12 cellular contexts compared by ENCODE assay signal in the genomic region with DNA sequence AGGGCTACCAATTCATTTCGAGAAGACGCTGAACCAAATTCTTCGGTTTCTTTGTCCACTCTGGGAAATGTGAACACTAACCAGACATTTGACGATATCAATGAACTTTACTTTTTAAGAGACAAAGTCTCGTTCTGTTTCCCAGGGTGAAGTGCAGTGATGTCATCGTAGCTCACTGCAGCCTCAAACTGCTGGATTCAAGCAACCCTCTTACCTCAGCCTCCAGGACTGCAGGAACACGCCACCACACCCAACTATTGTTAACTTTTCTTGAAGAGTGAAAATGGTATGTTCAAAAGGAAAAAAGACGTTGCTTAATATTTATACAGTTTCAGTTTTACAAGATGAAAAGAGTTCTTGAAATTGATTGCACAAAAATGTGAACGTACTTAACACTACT. TPM values are rescaled to one million over a fixed set of nuclear protein-coding genes. Genes with fewer than 3 reads are reported as not detected.
A peak's percentile ranks its signal among the peaks of the same experiment; 100 is the strongest.
DNase-seq lines count a peak whose midpoint lies in the region; ATAC-seq, FAIRE-seq and TF ChIP-seq lines count a peak whose summit lies in the region.
"Had no signal": no experiment of that assay in that cellular context is flagged by ENCODE, and none has a peak within 500 bp of the region (broad histone marks: within the 10 kb centered on the region; RNA-seq: fewer than 3 reads in every experiment).

No MANE protein-coding gene starts in this region.

- H3K9me3 Mint-ChIP-seq in CD4-positive, CD25-positive, alpha-beta regulatory T cell: no peaks in the 10 kb centered on the region

- TF ChIP-seq CTCF in kidney (IDR thresholded peaks at IDR 0.05; ENCODE audit: borderline replicate concordance, extremely low read depth, insufficient read depth): no peak
- TF ChIP-seq CTCF in coronary artery (IDR thresholded peaks at IDR 0.05): no peak

- ATAC-seq in CD4-positive, CD25-positive, alpha-beta regulatory T cell (ENCODE audit: low read depth in 2 of 2): no peak
- peak; percentile 34 for ATAC-seq in HG03280 (IDR thresholded peaks at IDR 0.05; ENCODE audit: unreplicated experiment)
- no peak for ATAC-seq in GM18511 (IDR thresholded peaks at IDR 0.05; ENCODE audit: unreplicated experiment)
- ATAC-seq: body of pancreas had no signal

- intact Hi-C loops in kidney (cut with DNase I): no loop called here

- peak overlapping the region; percentile 29 to 72 (median 52) for H3K4me3 Mint-ChIP-seq in CD4-positive, CD25-positive, alpha-beta regulatory T cell

- peak overlapping the region in 1 of 3 donors; percentile 38 for H3K27ac Mint-ChIP-seq in CD4-positive, CD25-positive, alpha-beta regulatory T cell

- no peak overlapping the region for H3K27ac ChIP-seq in CD4-positive, CD25-positive, alpha-beta regulatory T cell (ENCODE audit: insufficient read depth, low read length, poor library complexity, severe bottlenecking)
- H3K27ac ChIP-seq in kidney (ENCODE audit: low read depth in 2 of 2, low read length in 2 of 2) (peak overlapping the region; percentile 47 to 56), coronary artery (no peak overlapping the region)
- H3K27ac ChIP-seq: body of pancreas had no signal

- H3K27me3 Mint-ChIP-seq in CD4-positive, CD25-positive, alpha-beta regulatory T cell: no peaks in the 10 kb centered on the region

- no peaks in the 10 kb centered on the region for H3K9me3 ChIP-seq in CD4-positive, CD25-positive, alpha-beta regulatory T cell (ENCODE audit: control insufficient read depth in 2 of 2, low read length in 2 of 2)
- no peaks in the 10 kb centered on the region for H3K9me3 ChIP-seq in kidney (ENCODE audit: control insufficient read depth in 1 of 2, low read length in 2 of 2)
- H3K9me3 ChIP-seq: body of pancreas had no signal

- no peaks in the 10 kb centered on the region for H3K27me3 ChIP-seq in CD4-positive, CD25-positive, alpha-beta regulatory T cell (ENCODE audit: control insufficient read depth, insufficient read depth, low read length)
- H3K27me3 ChIP-seq: body of pancreas had no signal

- H3K4me3 ChIP-seq in CD4-positive, CD25-positive, alpha-beta regulatory T cell (ENCODE audit: low read depth, low read length): peak overlapping the region; percentile 72
- H3K4me3 ChIP-seq in kidney (ENCODE audit: low read length in 2 of 2) (no peak overlapping the region), coronary artery (no peak overlapping the region)
- H3K4me3 ChIP-seq: body of pancreas had no signal

- no peak for FAIRE-seq in kidney (lab: Jason Lieb, UNC)
- FAIRE-seq: TTC549 had no signal

- no peaks in the 10 kb centered on the region for H3K36me3 Mint-ChIP-seq in CD4-positive, CD25-positive, alpha-beta regulatory T cell

- H3K9ac ChIP-seq in kidney (ENCODE audit: low read length in 2 of 2): no peak overlapping the region

- peaks cover 35% of the 10 kb centered on the region for H3K4me1 ChIP-seq in CD4-positive, CD25-positive, alpha-beta regulatory T cell (ENCODE audit: control insufficient read depth, insufficient read depth, low read length, poor library complexity, severe bottlenecking)
- H3K4me1 ChIP-seq in kidney (ENCODE audit: control insufficient read depth in 1 of 2, insufficient read depth in 1 of 2, low read depth in 1 of 2, low read length in 2 of 2): peaks cover 8 to 30% of the 10 kb centered on the region in 2 donors

- H3K4me1 Mint-ChIP-seq in CD4-positive, CD25-positive, alpha-beta regulatory T cell: peaks cover 7 to 38% (median 16%) of the 10 kb centered on the region in 4 donors

- no peaks in the 10 kb centered on the region for H3K36me3 ChIP-seq in CD4-positive, CD25-positive, alpha-beta regulatory T cell (ENCODE audit: control insufficient read depth, insufficient read depth, low read length)
- H3K36me3 ChIP-seq in kidney (ENCODE audit: control insufficient read depth in 1 of 2, insufficient read depth in 2 of 2, low read length in 2 of 2): no peaks in the 10 kb centered on the region

- DNase-seq in CD4-positive, CD25-positive, alpha-beta regulatory T cell: peak in 1 of 3 donors; percentile 54
- DNase-seq in amniotic epithelial cell (ENCODE audit: low read depth) (peak; percentile 46), kidney (no peak), coronary artery (ENCODE audit: low spot score) (no peak), SIG-M5 treated with dmso at 0.1 percent for 504 hours (lab: John Stamatoyannopoulos, UW; ENCODE audit: unreplicated experiment) (no peak)
- DNase-seq in effector CD4-positive, alpha-beta T cell: no peak
- DNase-seq: body of pancreas, COR-L47, NCI-H345 had no signal

RNA-seq across cellular contexts. Expression of gene MB21D2, which starts 30.6 kb away (rescaled TPM):
- total RNA-seq in CD4-positive, CD25-positive, alpha-beta regulatory T cell: 10.8 TPM
- 1 to 10 TPM; 2.6 to 3.9 (median 3.0) TPM for polyA plus RNA-seq in CD4-positive, CD25-positive, alpha-beta regulatory T cell
- total RNA-seq in kidney: 3.9 TPM
- polyA plus RNA-seq in kidney (ENCODE audit: insufficient read depth, low read depth, low replicate concordance): 3.2 TPM

Comparison
In these comparisons a context has a peak if more than half of its experiments do, and no peak if none do; other contexts are left out.
1. H3K27ac ChIP-seq: peak in kidney (2 of 2); none in CD4-positive, CD25-positive, alpha-beta regulatory T cell (single experiment) and coronary artery (0 of 2).